29 cellular contexts compared by ENCODE assay signal in the genomic region with DNA sequence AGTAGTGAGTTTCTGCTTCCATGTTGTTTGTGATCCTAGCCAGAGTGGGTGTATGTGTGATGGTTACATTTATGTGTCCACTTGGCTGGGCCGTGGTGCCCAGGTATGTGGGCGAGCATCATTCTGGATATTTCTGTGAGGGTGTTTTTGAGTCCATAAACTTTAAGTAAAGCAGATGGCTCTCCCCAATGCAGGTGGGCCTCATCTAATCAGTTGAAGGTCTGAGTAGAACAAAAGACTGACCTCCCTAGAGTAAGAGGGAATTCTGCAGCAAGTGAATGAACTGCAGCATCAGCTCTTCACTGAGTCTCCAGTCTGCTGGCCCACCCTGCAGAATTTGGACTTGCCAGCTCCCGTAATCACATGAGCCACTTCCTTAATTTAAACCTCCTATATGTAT.
"Had no signal": no experiment of that assay in that cellular context is flagged by ENCODE, and none has a peak within 500 bp of the region (broad histone marks: within the 10 kb centered on the region; RNA-seq: fewer than 3 reads in every experiment).

No MANE protein-coding gene starts in this region.

- H3K4me3 ChIP-seq: colonic mucosa, coronary artery, dorsolateral prefrontal cortex, esophagus muscularis mucosa, esophagus squamous epithelium, gastrocnemius medialis, gastroesophageal sphincter, heart left ventricle, heart right ventricle, hepatocyte had no signal

- H3K27me3 ChIP-seq: colonic mucosa, esophagus squamous epithelium, foreskin keratinocyte, gastrocnemius medialis, heart left ventricle, heart right ventricle, hepatocyte had no signal

- H3K4me2 ChIP-seq: hepatocyte had no signal

- FAIRE-seq: colon, endometrium, endothelial cell of umbilical vein, frontal cortex had no signal

- H3K9me3 ChIP-seq: colonic mucosa, esophagus muscularis mucosa, esophagus squamous epithelium, gastrocnemius medialis, heart left ventricle had no signal

- H3K27ac ChIP-seq: colonic mucosa, coronary artery, dorsolateral prefrontal cortex, epithelial cell of prostate, esophagus muscularis mucosa, esophagus squamous epithelium, foreskin keratinocyte, gastrocnemius medialis, gastroesophageal sphincter, heart left ventricle, heart right ventricle, hepatocyte had no signal

- H2AFZ ChIP-seq: hepatocyte had no signal

- H3K79me2 ChIP-seq: hepatocyte had no signal

- H3K4me1 ChIP-seq: colonic mucosa, esophagus muscularis mucosa, esophagus squamous epithelium, foreskin keratinocyte, gastrocnemius medialis, gastroesophageal sphincter, heart left ventricle, heart right ventricle had no signal

- H3K36me3 ChIP-seq: colonic mucosa, esophagus muscularis mucosa, esophagus squamous epithelium, gastrocnemius medialis, gastroesophageal sphincter, heart left ventricle, heart right ventricle had no signal

- DNase-seq: colonic mucosa; cortex of kidney; dermis blood vessel endothelial cell; dorsolateral prefrontal cortex; effector CD4-positive, alpha-beta T cell; effector CD8-positive, alpha-beta T cell; effector memory CD4-positive, alpha-beta T cell; effector memory CD8-positive, alpha-beta T cell; endodermal cell; erythroblast; esophagus squamous epithelium; foreskin fibroblast; foreskin keratinocyte; foreskin melanocyte; gastrocnemius medialis; glutamatergic neuron; head of caudate nucleus; heart left ventricle; heart right ventricle had no signal

- ATAC-seq: effector memory CD8-positive, alpha-beta T cell; esophagus mucosa; foreskin keratinocyte; gastrocnemius medialis; gastroesophageal sphincter; heart left ventricle; heart right ventricle had no signal
